Comparison of ENCODE assay signal across 16 cellular contexts in genomic region chr1:9331016-9331415, GRCh38.
"Had no signal": no experiment of that assay in that cellular context is flagged by ENCODE, and none has a peak within 500 bp of the region (broad histone marks: within the 10 kb centered on the region; RNA-seq: fewer than 3 reads in every experiment).

No MANE protein-coding gene starts in this region.

- H3K36me3 Mint-ChIP-seq: activated naive CD8-positive, alpha-beta T cell treated with anti-CD3 and anti-CD28 coated beads, Interleukin-2, amount 10 ng/mL, durations not matched to agents 7 days and 5 days had no signal

- H3K9me3 ChIP-seq: gastroesophageal sphincter, heart right ventricle, pancreas, sigmoid colon, thoracic aorta had no signal

- H3K9me3 Mint-ChIP-seq: activated naive CD8-positive, alpha-beta T cell treated with anti-CD3 and anti-CD28 coated beads, Interleukin-2, amount 10 ng/mL, durations not matched to agents 7 days and 5 days; dendritic cell treated with granulocyte-macrophage colony-stimulating factor and Interleukin-4, amounts not matched to agents 40 ng/mL and 50 ng/mL, for 4 days; mesothelial cell of epicardium had no signal

- H3K4me3 Mint-ChIP-seq: activated naive CD8-positive, alpha-beta T cell treated with anti-CD3 and anti-CD28 coated beads, Interleukin-2, amount 10 ng/mL, durations not matched to agents 7 days and 5 days; dendritic cell treated with granulocyte-macrophage colony-stimulating factor and Interleukin-4, amounts not matched to agents 40 ng/mL and 50 ng/mL, for 4 days; mesothelial cell of epicardium had no signal

- DNase-seq: activated naive CD4-positive, alpha-beta T cell; activated naive CD8-positive, alpha-beta T cell treated with anti-CD3 and anti-CD28 coated beads, Interleukin-2, amount 10 ng/mL, durations not matched to agents 7 days and 5 days; activated T-cell treated with anti-CD3 and anti-CD28 coated beads for 4 hours; anterior cingulate cortex; erythroblast; heart right ventricle; left cardiac atrium; pancreas; sigmoid colon; stimulated activated CD4-positive, alpha-beta T cell treated with anti-CD3 and anti-CD28 coated beads, Interleukin-1b, Interleukin-23, amount 100 ng/mL, for 48 hours; T-helper 9 cell had no signal

- H3K27ac ChIP-seq: heart right ventricle, pancreas had no signal

- H3K4me3 ChIP-seq: gastroesophageal sphincter, heart right ventricle, lung, pancreas, sigmoid colon, thoracic aorta had no signal

- H3K27me3 ChIP-seq: gastroesophageal sphincter, heart right ventricle, pancreas, sigmoid colon had no signal

- FAIRE-seq: pancreas had no signal

- ATAC-seq: gastroesophageal sphincter, heart right ventricle, left cardiac atrium, pancreas had no signal

- H3K27ac Mint-ChIP-seq: activated naive CD8-positive, alpha-beta T cell treated with anti-CD3 and anti-CD28 coated beads, Interleukin-2, amount 10 ng/mL, durations not matched to agents 7 days and 5 days; dendritic cell treated with granulocyte-macrophage colony-stimulating factor and Interleukin-4, amounts not matched to agents 40 ng/mL and 50 ng/mL, for 4 days; mesothelial cell of epicardium had no signal

- H3K27me3 Mint-ChIP-seq: activated naive CD8-positive, alpha-beta T cell treated with anti-CD3 and anti-CD28 coated beads, Interleukin-2, amount 10 ng/mL, durations not matched to agents 7 days and 5 days had no signal

- H3K36me3 ChIP-seq: gastroesophageal sphincter, heart right ventricle, pancreas, thoracic aorta had no signal

- H3K4me1 ChIP-seq: pancreas had no signal
